In genomic region chr15:52855157-52855556, GRCh38 we compare ENCODE assay signal across 30 cellular contexts.
"Had no signal": no experiment of that assay in that cellular context is flagged by ENCODE, and none has a peak within 500 bp of the region (broad histone marks: within the 10 kb centered on the region; RNA-seq: fewer than 3 reads in every experiment).

No MANE protein-coding gene starts in this region.

- H3K4me3 ChIP-seq: neural progenitor cell, ovary, prostate gland, right lobe of liver, sigmoid colon, stomach, thoracic aorta, thyroid gland, tibial nerve, upper lobe of left lung, vagina had no signal

- ATAC-seq: naive thymus-derived CD8-positive, alpha-beta T cell; natural killer cell treated with Interleukin-12 subunit alpha and Interleukin-12 subunit beta and Interleukin-15 and Interleukin-18, amount 100 ng/mL, for 72 hours; right cardiac atrium; stimulated activated effector memory CD8-positive, alpha-beta T cell treated with anti-CD3 and anti-CD28 coated beads, Interleukin-12 subunit alpha, Interleukin-12 subunit beta, amount 100 ng/mL, for 72 hours; stimulated activated naive B cell treated with anti-CD40 and anti-IgM and Interleukin-4, amounts not matched to agents 10 μg/mL and 1 μg/mL and 100 μg/mL, for 72 hours had no signal

- H3K36me3 ChIP-seq: neural progenitor cell, ovary, prostate gland, right lobe of liver, sigmoid colon, stomach, thoracic aorta, thyroid gland, tibial nerve, upper lobe of left lung, vagina had no signal

- H3K4me1 ChIP-seq: parathyroid adenoma, prostate gland, right lobe of liver, sigmoid colon, stomach, thyroid gland, tibial nerve, upper lobe of left lung, vagina had no signal

- H3K4me2 ChIP-seq: neural progenitor cell had no signal

- H3K27ac ChIP-seq: neural progenitor cell, ovary, parathyroid adenoma, prostate gland, right lobe of liver, sigmoid colon, stomach, thoracic aorta, thyroid gland, tibial nerve, upper lobe of left lung, vagina had no signal

- H3K79me2 ChIP-seq: parathyroid adenoma had no signal

- H3K9me3 Mint-ChIP-seq: naive thymus-derived CD8-positive, alpha-beta T cell; natural killer cell treated with Interleukin-12 subunit alpha and Interleukin-12 subunit beta and Interleukin-15 and Interleukin-18, amount 100 ng/mL, for 72 hours; nephron progenitor cell; neural progenitor cell; stimulated activated effector memory CD8-positive, alpha-beta T cell treated with anti-CD3 and anti-CD28 coated beads, Interleukin-12 subunit alpha, Interleukin-12 subunit beta, amount 100 ng/mL, for 72 hours; stimulated activated naive B cell treated with anti-CD40 and anti-IgM and Interleukin-4, amounts not matched to agents 10 μg/mL and 1 μg/mL and 100 μg/mL, for 72 hours; stimulated activated naive CD8-positive, alpha-beta T cell treated with anti-CD3 and anti-CD28 coated beads, Interleukin-15, Interleukin-2, amounts not matched to agents 100 ng/mL and 50 ng/mL, for 24 hours had no signal

- H3K4me3 Mint-ChIP-seq: naive thymus-derived CD8-positive, alpha-beta T cell; natural killer cell treated with Interleukin-12 subunit alpha and Interleukin-12 subunit beta and Interleukin-15 and Interleukin-18, amount 100 ng/mL, for 72 hours; nephron progenitor cell; neural progenitor cell; stimulated activated effector memory CD8-positive, alpha-beta T cell treated with anti-CD3 and anti-CD28 coated beads, Interleukin-12 subunit alpha, Interleukin-12 subunit beta, amount 100 ng/mL, for 72 hours; stimulated activated naive B cell treated with anti-CD40 and anti-IgM and Interleukin-4, amounts not matched to agents 10 μg/mL and 1 μg/mL and 100 μg/mL, for 72 hours; stimulated activated naive CD8-positive, alpha-beta T cell treated with anti-CD3 and anti-CD28 coated beads, Interleukin-15, Interleukin-2, amounts not matched to agents 100 ng/mL and 50 ng/mL, for 24 hours had no signal

- H3K36me3 Mint-ChIP-seq: naive B cell; naive thymus-derived CD8-positive, alpha-beta T cell; natural killer cell treated with Interleukin-12 subunit alpha and Interleukin-12 subunit beta and Interleukin-15 and Interleukin-18, amount 100 ng/mL, for 72 hours; neural progenitor cell; stimulated activated effector memory CD8-positive, alpha-beta T cell treated with anti-CD3 and anti-CD28 coated beads, Interleukin-12 subunit alpha, Interleukin-12 subunit beta, amount 100 ng/mL, for 72 hours; stimulated activated naive B cell treated with anti-CD40 and anti-IgM and Interleukin-4, amounts not matched to agents 10 μg/mL and 1 μg/mL and 100 μg/mL, for 72 hours had no signal

- H3K9ac ChIP-seq: neural progenitor cell, parathyroid adenoma had no signal

- H3K27me3 ChIP-seq: neural progenitor cell, ovary, right lobe of liver, thyroid gland, tibial nerve, vagina had no signal

- H3K27ac Mint-ChIP-seq: naive B cell; naive thymus-derived CD8-positive, alpha-beta T cell; natural killer cell treated with Interleukin-12 subunit alpha and Interleukin-12 subunit beta and Interleukin-15 and Interleukin-18, amount 100 ng/mL, for 72 hours; nephron progenitor cell; neural progenitor cell; stimulated activated effector memory CD8-positive, alpha-beta T cell treated with anti-CD3 and anti-CD28 coated beads, Interleukin-12 subunit alpha, Interleukin-12 subunit beta, amount 100 ng/mL, for 72 hours; stimulated activated naive B cell treated with anti-CD40 and anti-IgM and Interleukin-4, amounts not matched to agents 10 μg/mL and 1 μg/mL and 100 μg/mL, for 72 hours; stimulated activated naive CD8-positive, alpha-beta T cell treated with anti-CD3 and anti-CD28 coated beads, Interleukin-15, Interleukin-2, amounts not matched to agents 100 ng/mL and 50 ng/mL, for 24 hours had no signal

- DNase-seq: naive B cell; naive thymus-derived CD8-positive, alpha-beta T cell; nephron progenitor cell; occipital lobe; ovary; posterior cingulate gyrus; retina; right cardiac atrium; right lobe of liver; sigmoid colon; small intestine; stimulated activated CD4-positive, alpha-beta T cell treated with anti-CD3 and anti-CD28 coated beads, Interleukin-15, amount 100 ng/mL, for 24 hours; stimulated activated CD4-positive, alpha-beta T cell treated with anti-CD3 and anti-CD28 coated beads, Interleukin-2, amount 100 ng/mL, for 24 hours; stimulated activated CD4-positive, alpha-beta T cell treated with anti-CD3 and anti-CD28 coated beads, Interleukin-2, amount 100 ng/mL, for 48 hours; stimulated activated CD4-positive, alpha-beta T cell treated with anti-CD3 and anti-CD28 coated beads, Interleukin-4, amount 100 ng/mL, for 24 hours; stimulated activated naive B cell treated with anti-CD40 and anti-IgM and Interleukin-4, amounts not matched to agents 10 μg/mL and 1 μg/mL and 100 μg/mL, for 72 hours; stimulated activated naive CD4-positive, alpha-beta T cell treated with Interleukin-2 at 50 U/mL for 16 hours; stomach; thyroid gland; trophoblast cell; upper lobe of left lung had no signal

- H3K9me3 ChIP-seq: ovary, prostate gland, right lobe of liver, sigmoid colon, stomach, thoracic aorta, thyroid gland, tibial nerve, upper lobe of left lung, vagina had no signal

- H3K4me1 Mint-ChIP-seq: naive B cell; naive thymus-derived CD8-positive, alpha-beta T cell; nephron progenitor cell; stimulated activated effector memory CD8-positive, alpha-beta T cell treated with anti-CD3 and anti-CD28 coated beads, Interleukin-12 subunit alpha, Interleukin-12 subunit beta, amount 100 ng/mL, for 72 hours; stimulated activated naive B cell treated with anti-CD40 and anti-IgM and Interleukin-4, amounts not matched to agents 10 μg/mL and 1 μg/mL and 100 μg/mL, for 72 hours had no signal
